In the genomic region with DNA sequence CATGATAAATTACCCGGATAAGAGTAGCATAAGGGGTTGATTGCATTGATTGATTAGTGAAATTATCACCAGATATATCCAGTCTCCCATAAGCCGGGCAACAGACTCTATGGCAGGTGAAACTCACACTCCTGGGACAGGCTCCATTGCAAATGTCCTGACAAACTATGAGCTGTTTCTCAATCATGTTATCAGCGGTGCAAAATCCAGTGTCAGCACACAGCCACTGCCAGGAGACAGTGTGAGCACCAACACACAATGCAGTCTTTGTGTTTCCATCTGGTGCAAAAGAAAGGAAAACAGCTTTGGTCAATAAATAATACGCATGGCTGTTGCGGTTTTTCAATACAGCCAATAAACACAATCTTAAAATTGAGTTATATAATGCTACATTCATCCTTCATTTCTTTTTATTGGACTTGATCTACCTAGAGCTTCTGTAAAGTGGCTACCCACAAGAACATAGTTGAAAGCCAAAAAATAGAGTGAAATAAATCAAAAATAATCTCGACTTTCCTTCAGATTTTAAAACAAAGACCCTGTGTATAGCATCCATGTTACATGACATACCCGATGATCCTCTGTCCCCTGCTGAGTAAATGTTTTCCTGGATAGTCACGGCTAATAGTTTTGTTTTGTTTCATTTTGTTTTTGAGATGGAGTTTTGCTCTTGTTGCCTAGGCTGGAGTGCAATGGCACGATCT, we compare ENCODE assay signal across 1 cellular context.
TF ChIP-seq lines count a peak whose summit lies in the region.

No MANE protein-coding gene starts in this region.

TF ChIP-seq in HepG2, 621 proteins besides CTCF, POLR2A, EP300 and RAD21 (continued from another document and continues in another):
- TF ChIP-seq, protein P1, sequence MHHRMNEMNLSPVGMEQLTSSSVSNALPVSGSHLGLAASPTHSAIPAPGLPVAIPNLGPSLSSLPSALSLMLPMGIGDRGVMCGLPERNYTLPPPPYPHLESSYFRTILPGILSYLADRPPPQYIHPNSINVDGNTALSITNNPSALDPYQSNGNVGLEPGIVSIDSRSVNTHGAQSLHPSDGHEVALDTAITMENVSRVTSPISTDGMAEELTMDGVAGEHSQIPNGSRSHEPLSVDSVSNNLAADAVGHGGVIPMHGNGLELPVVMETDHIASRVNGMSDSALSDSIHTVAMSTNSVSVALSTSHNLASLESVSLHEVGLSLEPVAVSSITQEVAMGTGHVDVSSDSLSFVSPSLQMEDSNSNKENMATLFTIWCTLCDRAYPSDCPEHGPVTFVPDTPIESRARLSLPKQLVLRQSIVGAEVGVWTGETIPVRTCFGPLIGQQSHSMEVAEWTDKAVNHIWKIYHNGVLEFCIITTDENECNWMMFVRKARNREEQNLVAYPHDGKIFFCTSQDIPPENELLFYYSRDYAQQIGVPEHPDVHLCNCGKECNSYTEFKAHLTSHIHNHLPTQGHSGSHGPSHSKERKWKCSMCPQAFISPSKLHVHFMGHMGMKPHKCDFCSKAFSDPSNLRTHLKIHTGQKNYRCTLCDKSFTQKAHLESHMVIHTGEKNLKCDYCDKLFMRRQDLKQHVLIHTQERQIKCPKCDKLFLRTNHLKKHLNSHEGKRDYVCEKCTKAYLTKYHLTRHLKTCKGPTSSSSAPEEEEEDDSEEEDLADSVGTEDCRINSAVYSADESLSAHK (CRISPR knock-in tag; IDR thresholded peaks at IDR 0.05; ENCODE audit: borderline replicate concordance), result no peak
- TF ChIP-seq RFX5 (IDR thresholded peaks at IDR 0.05; ENCODE audit: low read depth, low read length) (no peak), ZFP37 (CRISPR knock-in tag; IDR thresholded peaks at IDR 0.05; ENCODE audit: borderline replicate concordance) (no peak), ZNF256 (CRISPR knock-in tag; conservative IDR thresholded peaks at IDR 0.05) (no peak), FOXK1 (CRISPR knock-in tag; IDR thresholded peaks at IDR 0.05; ENCODE audit: borderline replicate concordance, low read depth) (peak; percentile 75), PRPF4 (IDR thresholded peaks at IDR 0.05; ENCODE audit: low read depth, low read length, poor library complexity, severe bottlenecking) (no peak), ZNF766 (CRISPR knock-in tag; IDR thresholded peaks at IDR 0.05; ENCODE audit: borderline replicate concordance) (no peak), ZFP36 (IDR thresholded peaks at IDR 0.05; ENCODE audit: borderline replicate concordance, low read depth, low read length, partially characterized antibody) (no peak), ZNF562 (CRISPR knock-in tag; IDR thresholded peaks at IDR 0.05; ENCODE audit: borderline replicate concordance) (no peak), SATB2 (CRISPR knock-in tag; IDR thresholded peaks at IDR 0.05) (no peak), ZNF790 (CRISPR knock-in tag; IDR thresholded peaks at IDR 0.05; ENCODE audit: borderline replicate concordance) (no peak), ATF7-NPFF (CRISPR knock-in tag; IDR thresholded peaks at IDR 0.05; ENCODE audit: low read depth) (no peak), PCBP1 (IDR thresholded peaks at IDR 0.05; ENCODE audit: borderline replicate concordance, low read depth, low read length) (no peak), YY1 (IDR thresholded peaks at IDR 0.05; ENCODE audit: insufficient read depth, insufficient replicate concordance, low read depth, low read length) (peak; percentile 68), HDAC6 (IDR thresholded peaks at IDR 0.05; ENCODE audit: low read depth, low read length) (no peak), POGZ (CRISPR knock-in tag; IDR thresholded peaks at IDR 0.05) (peak; percentile 68), ZNF660 (CRISPR knock-in tag; IDR thresholded peaks at IDR 0.05; ENCODE audit: borderline replicate concordance, low read depth) (no peak), DNMT3B (CRISPR knock-in tag; conservative IDR thresholded peaks at IDR 0.05) (0 out of 2 replicates have a peak, but pooled peaks have one; percentile 64), ZNF552 (CRISPR knock-in tag; IDR thresholded peaks at IDR 0.05; ENCODE audit: borderline replicate concordance) (no peak), ZNF431 (CRISPR knock-in tag; IDR thresholded peaks at IDR 0.05; ENCODE audit: borderline replicate concordance, low read depth) (no peak), ZMYM3 (CRISPR knock-in tag; IDR thresholded peaks at IDR 0.05) (no peak), PCBP2 (optimal IDR thresholded peaks at IDR 0.05; ENCODE audit: low read depth, low read length, poor library complexity, severe bottlenecking) (no peak), ZNF530 (CRISPR knock-in tag; IDR thresholded peaks at IDR 0.05; ENCODE audit: low read depth) (no peak), ZNF24 (IDR thresholded peaks at IDR 0.05) (no peak), NFATC3 (CRISPR knock-in tag; IDR thresholded peaks at IDR 0.05) (no peak), HMGA1 (CRISPR knock-in tag; conservative IDR thresholded peaks at IDR 0.05) (no peak), ELF3 (CRISPR knock-in tag; IDR thresholded peaks at IDR 0.05) (peak; percentile 80), ZNF225 (CRISPR knock-in tag; IDR thresholded peaks at IDR 0.05) (no peak), RFXAP (CRISPR knock-in tag; IDR thresholded peaks at IDR 0.05; ENCODE audit: borderline replicate concordance) (peak; percentile 72; the same call in 1 of the 2 replicates), ZBTB7A (CRISPR knock-in tag; IDR thresholded peaks at IDR 0.05) (no peak), SMYD3 (CRISPR knock-in tag; IDR thresholded peaks at IDR 0.05) (peak; percentile 64; the same call in 1 of the 2 replicates), SMARCE1 (IDR thresholded peaks at IDR 0.05; ENCODE audit: borderline replicate concordance) (no peak), ARNT2 (CRISPR knock-in tag; IDR thresholded peaks at IDR 0.05; ENCODE audit: low read depth) (peak; percentile 25), MBD4 (IDR thresholded peaks at IDR 0.05; ENCODE audit: borderline replicate concordance, low read length) (no peak), SIX4 (CRISPR knock-in tag; IDR thresholded peaks at IDR 0.05) (0 out of 2 replicates have a peak, but pooled peaks have one; percentile 13), ONECUT2 (CRISPR knock-in tag; IDR thresholded peaks at IDR 0.05) (peak; percentile 89), ZNF446 (CRISPR knock-in tag; IDR thresholded peaks at IDR 0.05) (no peak), ZNF891 (CRISPR knock-in tag; IDR thresholded peaks at IDR 0.05) (no peak), ZNF605 (CRISPR knock-in tag; IDR thresholded peaks at IDR 0.05) (peak; percentile 64), ZNF468 (CRISPR knock-in tag; IDR thresholded peaks at IDR 0.05) (no peak), SMAD9 (CRISPR knock-in tag; IDR thresholded peaks at IDR 0.05) (no peak), CCAR2 (optimal IDR thresholded peaks at IDR 0.05; ENCODE audit: low read depth, low read length) (no peak), NFYC (CRISPR knock-in tag; IDR thresholded peaks at IDR 0.05) (no peak), MIXL1 (CRISPR knock-in tag; IDR thresholded peaks at IDR 0.05) (peak; percentile 87)
- TF ChIP-seq, protein P2, sequence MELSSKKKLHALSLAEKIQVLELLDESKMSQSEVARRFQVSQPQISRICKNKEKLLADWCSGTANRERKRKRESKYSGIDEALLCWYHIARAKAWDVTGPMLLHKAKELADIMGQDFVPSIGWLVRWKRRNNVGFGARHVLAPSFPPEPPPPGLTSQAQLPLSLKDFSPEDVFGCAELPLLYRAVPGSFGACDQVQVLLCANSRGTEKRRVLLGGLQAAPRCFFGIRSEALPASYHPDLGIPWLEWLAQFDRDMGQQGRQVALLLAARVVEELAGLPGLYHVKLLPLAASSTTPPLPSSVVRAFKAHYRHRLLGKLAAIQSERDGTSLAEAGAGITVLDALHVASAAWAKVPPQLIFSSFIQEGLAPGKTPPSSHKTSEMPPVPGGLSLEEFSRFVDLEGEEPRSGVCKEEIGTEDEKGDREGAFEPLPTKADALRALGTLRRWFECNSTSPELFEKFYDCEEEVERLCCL (CRISPR knock-in tag; IDR thresholded peaks at IDR 0.05; ENCODE audit: borderline replicate concordance), result no peak
- TF ChIP-seq, protein P3, sequence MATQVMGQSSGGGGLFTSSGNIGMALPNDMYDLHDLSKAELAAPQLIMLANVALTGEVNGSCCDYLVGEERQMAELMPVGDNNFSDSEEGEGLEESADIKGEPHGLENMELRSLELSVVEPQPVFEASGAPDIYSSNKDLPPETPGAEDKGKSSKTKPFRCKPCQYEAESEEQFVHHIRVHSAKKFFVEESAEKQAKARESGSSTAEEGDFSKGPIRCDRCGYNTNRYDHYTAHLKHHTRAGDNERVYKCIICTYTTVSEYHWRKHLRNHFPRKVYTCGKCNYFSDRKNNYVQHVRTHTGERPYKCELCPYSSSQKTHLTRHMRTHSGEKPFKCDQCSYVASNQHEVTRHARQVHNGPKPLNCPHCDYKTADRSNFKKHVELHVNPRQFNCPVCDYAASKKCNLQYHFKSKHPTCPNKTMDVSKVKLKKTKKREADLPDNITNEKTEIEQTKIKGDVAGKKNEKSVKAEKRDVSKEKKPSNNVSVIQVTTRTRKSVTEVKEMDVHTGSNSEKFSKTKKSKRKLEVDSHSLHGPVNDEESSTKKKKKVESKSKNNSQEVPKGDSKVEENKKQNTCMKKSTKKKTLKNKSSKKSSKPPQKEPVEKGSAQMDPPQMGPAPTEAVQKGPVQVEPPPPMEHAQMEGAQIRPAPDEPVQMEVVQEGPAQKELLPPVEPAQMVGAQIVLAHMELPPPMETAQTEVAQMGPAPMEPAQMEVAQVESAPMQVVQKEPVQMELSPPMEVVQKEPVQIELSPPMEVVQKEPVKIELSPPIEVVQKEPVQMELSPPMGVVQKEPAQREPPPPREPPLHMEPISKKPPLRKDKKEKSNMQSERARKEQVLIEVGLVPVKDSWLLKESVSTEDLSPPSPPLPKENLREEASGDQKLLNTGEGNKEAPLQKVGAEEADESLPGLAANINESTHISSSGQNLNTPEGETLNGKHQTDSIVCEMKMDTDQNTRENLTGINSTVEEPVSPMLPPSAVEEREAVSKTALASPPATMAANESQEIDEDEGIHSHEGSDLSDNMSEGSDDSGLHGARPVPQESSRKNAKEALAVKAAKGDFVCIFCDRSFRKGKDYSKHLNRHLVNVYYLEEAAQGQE (IDR thresholded peaks at IDR 0.05; ENCODE audit: borderline replicate concordance in 1 of 2, low read depth in 1 of 2, low read length in 2 of 2), result no peak; a peak in 1 of 4 replicates
- TF ChIP-seq, protein P4, sequence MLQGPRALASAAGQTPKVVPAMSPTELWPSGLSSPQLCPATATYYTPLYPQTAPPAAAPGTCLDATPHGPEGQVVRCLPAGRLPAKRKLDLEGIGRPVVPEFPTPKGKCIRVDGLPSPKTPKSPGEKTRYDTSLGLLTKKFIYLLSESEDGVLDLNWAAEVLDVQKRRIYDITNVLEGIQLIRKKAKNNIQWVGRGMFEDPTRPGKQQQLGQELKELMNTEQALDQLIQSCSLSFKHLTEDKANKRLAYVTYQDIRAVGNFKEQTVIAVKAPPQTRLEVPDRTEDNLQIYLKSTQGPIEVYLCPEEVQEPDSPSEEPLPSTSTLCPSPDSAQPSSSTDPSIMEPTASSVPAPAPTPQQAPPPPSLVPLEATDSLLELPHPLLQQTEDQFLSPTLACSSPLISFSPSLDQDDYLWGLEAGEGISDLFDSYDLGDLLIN (CRISPR knock-in tag; IDR thresholded peaks at IDR 0.05; ENCODE audit: borderline replicate concordance), result no peak
- TF ChIP-seq, protein P5, sequence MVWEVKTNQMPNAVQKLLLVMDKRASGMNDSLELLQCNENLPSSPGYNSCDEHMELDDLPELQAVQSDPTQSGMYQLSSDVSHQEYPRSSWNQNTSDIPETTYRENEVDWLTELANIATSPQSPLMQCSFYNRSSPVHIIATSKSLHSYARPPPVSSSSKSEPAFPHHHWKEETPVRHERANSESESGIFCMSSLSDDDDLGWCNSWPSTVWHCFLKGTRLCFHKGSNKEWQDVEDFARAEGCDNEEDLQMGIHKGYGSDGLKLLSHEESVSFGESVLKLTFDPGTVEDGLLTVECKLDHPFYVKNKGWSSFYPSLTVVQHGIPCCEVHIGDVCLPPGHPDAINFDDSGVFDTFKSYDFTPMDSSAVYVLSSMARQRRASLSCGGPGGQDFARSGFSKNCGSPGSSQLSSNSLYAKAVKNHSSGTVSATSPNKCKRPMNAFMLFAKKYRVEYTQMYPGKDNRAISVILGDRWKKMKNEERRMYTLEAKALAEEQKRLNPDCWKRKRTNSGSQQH (CRISPR knock-in tag; IDR thresholded peaks at IDR 0.05; ENCODE audit: low read depth), result no peak
- TF ChIP-seq, protein P6, sequence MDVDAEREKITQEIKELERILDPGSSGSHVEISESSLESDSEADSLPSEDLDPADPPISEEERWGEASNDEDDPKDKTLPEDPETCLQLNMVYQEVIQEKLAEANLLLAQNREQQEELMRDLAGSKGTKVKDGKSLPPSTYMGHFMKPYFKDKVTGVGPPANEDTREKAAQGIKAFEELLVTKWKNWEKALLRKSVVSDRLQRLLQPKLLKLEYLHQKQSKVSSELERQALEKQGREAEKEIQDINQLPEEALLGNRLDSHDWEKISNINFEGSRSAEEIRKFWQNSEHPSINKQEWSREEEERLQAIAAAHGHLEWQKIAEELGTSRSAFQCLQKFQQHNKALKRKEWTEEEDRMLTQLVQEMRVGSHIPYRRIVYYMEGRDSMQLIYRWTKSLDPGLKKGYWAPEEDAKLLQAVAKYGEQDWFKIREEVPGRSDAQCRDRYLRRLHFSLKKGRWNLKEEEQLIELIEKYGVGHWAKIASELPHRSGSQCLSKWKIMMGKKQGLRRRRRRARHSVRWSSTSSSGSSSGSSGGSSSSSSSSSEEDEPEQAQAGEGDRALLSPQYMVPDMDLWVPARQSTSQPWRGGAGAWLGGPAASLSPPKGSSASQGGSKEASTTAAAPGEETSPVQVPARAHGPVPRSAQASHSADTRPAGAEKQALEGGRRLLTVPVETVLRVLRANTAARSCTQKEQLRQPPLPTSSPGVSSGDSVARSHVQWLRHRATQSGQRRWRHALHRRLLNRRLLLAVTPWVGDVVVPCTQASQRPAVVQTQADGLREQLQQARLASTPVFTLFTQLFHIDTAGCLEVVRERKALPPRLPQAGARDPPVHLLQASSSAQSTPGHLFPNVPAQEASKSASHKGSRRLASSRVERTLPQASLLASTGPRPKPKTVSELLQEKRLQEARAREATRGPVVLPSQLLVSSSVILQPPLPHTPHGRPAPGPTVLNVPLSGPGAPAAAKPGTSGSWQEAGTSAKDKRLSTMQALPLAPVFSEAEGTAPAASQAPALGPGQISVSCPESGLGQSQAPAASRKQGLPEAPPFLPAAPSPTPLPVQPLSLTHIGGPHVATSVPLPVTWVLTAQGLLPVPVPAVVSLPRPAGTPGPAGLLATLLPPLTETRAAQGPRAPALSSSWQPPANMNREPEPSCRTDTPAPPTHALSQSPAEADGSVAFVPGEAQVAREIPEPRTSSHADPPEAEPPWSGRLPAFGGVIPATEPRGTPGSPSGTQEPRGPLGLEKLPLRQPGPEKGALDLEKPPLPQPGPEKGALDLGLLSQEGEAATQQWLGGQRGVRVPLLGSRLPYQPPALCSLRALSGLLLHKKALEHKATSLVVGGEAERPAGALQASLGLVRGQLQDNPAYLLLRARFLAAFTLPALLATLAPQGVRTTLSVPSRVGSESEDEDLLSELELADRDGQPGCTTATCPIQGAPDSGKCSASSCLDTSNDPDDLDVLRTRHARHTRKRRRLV (CRISPR knock-in tag; IDR thresholded peaks at IDR 0.05), result no peak
- TF ChIP-seq, protein P7, sequence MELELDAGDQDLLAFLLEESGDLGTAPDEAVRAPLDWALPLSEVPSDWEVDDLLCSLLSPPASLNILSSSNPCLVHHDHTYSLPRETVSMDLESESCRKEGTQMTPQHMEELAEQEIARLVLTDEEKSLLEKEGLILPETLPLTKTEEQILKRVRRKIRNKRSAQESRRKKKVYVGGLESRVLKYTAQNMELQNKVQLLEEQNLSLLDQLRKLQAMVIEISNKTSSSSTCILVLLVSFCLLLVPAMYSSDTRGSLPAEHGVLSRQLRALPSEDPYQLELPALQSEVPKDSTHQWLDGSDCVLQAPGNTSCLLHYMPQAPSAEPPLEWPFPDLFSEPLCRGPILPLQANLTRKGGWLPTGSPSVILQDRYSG (CRISPR knock-in tag; IDR thresholded peaks at IDR 0.05), result no peak
- TF ChIP-seq, protein P8, sequence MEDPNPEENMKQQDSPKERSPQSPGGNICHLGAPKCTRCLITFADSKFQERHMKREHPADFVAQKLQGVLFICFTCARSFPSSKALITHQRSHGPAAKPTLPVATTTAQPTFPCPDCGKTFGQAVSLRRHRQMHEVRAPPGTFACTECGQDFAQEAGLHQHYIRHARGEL (CRISPR knock-in tag; IDR thresholded peaks at IDR 0.05), result no peak
